Comparison of ENCODE assay signal across 14 cellular contexts in genomic region chr10:71755179-71755879, GRCh38. TPM values are rescaled to one million over a fixed set of nuclear protein-coding genes. Genes with fewer than 3 reads are reported as not detected.
DNase-seq lines count a peak whose midpoint lies in the region; ATAC-seq and TF ChIP-seq lines count a peak whose summit lies in the region.
"Had no signal": no experiment of that assay in that cellular context is flagged by ENCODE, and none has a peak within 500 bp of the region (broad histone marks: within the 10 kb centered on the region; RNA-seq: fewer than 3 reads in every experiment).

No MANE protein-coding gene starts in this region.

- no peak overlapping the region for H3K4me3 Mint-ChIP-seq in activated naive CD8-positive, alpha-beta T cell treated with anti-CD3 and anti-CD28 coated beads, Interleukin-2, amount 10 ng/mL, durations not matched to agents 7 days and 5 days

- peaks cover 41% of the 10 kb centered on the region for H3K36me3 Mint-ChIP-seq in activated naive CD8-positive, alpha-beta T cell treated with anti-CD3 and anti-CD28 coated beads, Interleukin-2, amount 10 ng/mL, durations not matched to agents 7 days and 5 days

- H3K4me3 ChIP-seq in heart left ventricle: no peak overlapping the region
- no peak overlapping the region for H3K4me3 ChIP-seq in mucosa of rectum (ENCODE audit: low read length in 2 of 2)
- H3K4me3 ChIP-seq in upper lobe of right lung: no peak overlapping the region

- H3K9me3 ChIP-seq in heart left ventricle: no peaks in the 10 kb centered on the region
- no peaks in the 10 kb centered on the region for H3K9me3 ChIP-seq in mucosa of rectum (ENCODE audit: control insufficient read depth in 2 of 2, low read length in 2 of 2)
- H3K9me3 ChIP-seq in upper lobe of right lung: no peaks in the 10 kb centered on the region

- H3K4me1 ChIP-seq in heart left ventricle (peaks cover 3 to 92% (median 27%) of the 10 kb centered on the region in 12 donors), mucosa of rectum (ENCODE audit: control insufficient read depth in 2 of 2, insufficient read depth in 2 of 2, low read length in 2 of 2) (peaks cover 34 to 36% of the 10 kb centered on the region in 2 donors), upper lobe of right lung (peaks cover 78% of the 10 kb centered on the region)

- intact Hi-C loops in heart left ventricle (cut with DNase I): no loop called here
- intact Hi-C loops in left cardiac atrium (cut with DNase I): no loop called here
- intact Hi-C loops in upper lobe of right lung (cut with DNase I): no loop called here

- DNase-seq in heart left ventricle (peak in 1 of 5 donors; percentile 42), left cardiac atrium (no peak), upper lobe of right lung (no peak), C1 segment of cervical spinal cord (lab: John Stamatoyannopoulos, UW) (no peak), nucleus accumbens (lab: John Stamatoyannopoulos, UW) (no peak), Kasumi-1 (lab: John Stamatoyannopoulos, UW) (no peak)
- no peak for DNase-seq in activated naive CD8-positive, alpha-beta T cell treated with anti-CD3 and anti-CD28 coated beads, Interleukin-2, amount 10 ng/mL, durations not matched to agents 7 days and 5 days
- DNase-seq: cerebellar nuclear complex, DMS79, mammary epithelial cell, NCI-H748 treated with DMSO at 0.1 percent for 48 hours, occipital lobe had no signal

- H3K27ac ChIP-seq in heart left ventricle (peak overlapping the region in 7 of 12 donors; percentile 3 to 96 (median 13)), mucosa of rectum (ENCODE audit: low read depth in 2 of 2, low read length in 2 of 2) (peak overlapping the region; percentile 10 to 40), upper lobe of right lung (peak overlapping the region; percentile 69)

- WGBS in heart left ventricle, 4 donors: 89 to 92% (median 90%) methylated on average over 15 to 16 of the region's 16 CpGs

- peak overlapping the region; percentile 43 for H3K27ac Mint-ChIP-seq in activated naive CD8-positive, alpha-beta T cell treated with anti-CD3 and anti-CD28 coated beads, Interleukin-2, amount 10 ng/mL, durations not matched to agents 7 days and 5 days

- H3K9ac ChIP-seq in mucosa of rectum (ENCODE audit: low read depth in 1 of 2, low read length in 2 of 2): peak overlapping the region in 1 of 2 donors; percentile 41

- peaks cover 78% of the 10 kb centered on the region for H3K4me1 Mint-ChIP-seq in activated naive CD8-positive, alpha-beta T cell treated with anti-CD3 and anti-CD28 coated beads, Interleukin-2, amount 10 ng/mL, durations not matched to agents 7 days and 5 days

- ATAC-seq in heart left ventricle (no peak), left cardiac atrium (no peak), upper lobe of right lung (no peak)
- ATAC-seq in activated naive CD8-positive, alpha-beta T cell treated with anti-CD3 and anti-CD28 coated beads, Interleukin-2, amount 10 ng/mL, durations not matched to agents 7 days and 5 days (ENCODE audit: low read depth): no peak
- ATAC-seq: esophagus mucosa had no signal

- no peaks in the 10 kb centered on the region for H3K27me3 Mint-ChIP-seq in activated naive CD8-positive, alpha-beta T cell treated with anti-CD3 and anti-CD28 coated beads, Interleukin-2, amount 10 ng/mL, durations not matched to agents 7 days and 5 days

- TF ChIP-seq POLR2A in heart left ventricle (IDR thresholded peaks at IDR 0.05): no peak

- TF ChIP-seq CTCF in heart left ventricle (IDR thresholded peaks at IDR 0.05): no peak
- no peak for TF ChIP-seq CTCF in upper lobe of right lung (IDR thresholded peaks at IDR 0.05)

- POLR2A ChIA-PET in activated naive CD8-positive, alpha-beta T cell treated with anti-CD3 and anti-CD28 coated beads, Interleukin-2, amount 10 ng/mL, durations not matched to agents 7 days and 5 days (lab: Charles Lee): interaction anchor here (1.0 to 14.9 kb wide), 6 partner anchors 9 to 56 kb away, joined by 3 to 341 read pairs (median 14); partner anchors contain the start of gene VSIR

- no peaks in the 10 kb centered on the region for H3K9me3 Mint-ChIP-seq in activated naive CD8-positive, alpha-beta T cell treated with anti-CD3 and anti-CD28 coated beads, Interleukin-2, amount 10 ng/mL, durations not matched to agents 7 days and 5 days

- H3K36me3 ChIP-seq in heart left ventricle: peaks cover 0 to 87% (median 66%) of the 10 kb centered on the region in 9 donors
- H3K36me3 ChIP-seq in mucosa of rectum (ENCODE audit: control insufficient read depth in 2 of 2, insufficient read depth in 2 of 2, low read length in 2 of 2): peaks cover 32% of the 10 kb centered on the region in 2 donors
- H3K36me3 ChIP-seq in upper lobe of right lung: peaks cover 57% of the 10 kb centered on the region

- no peaks in the 10 kb centered on the region for H3K27me3 ChIP-seq in heart left ventricle
- no peaks in the 10 kb centered on the region for H3K27me3 ChIP-seq in mucosa of rectum (ENCODE audit: control insufficient read depth in 2 of 2, insufficient read depth in 2 of 2, low read length in 2 of 2)
- no peaks in the 10 kb centered on the region for H3K27me3 ChIP-seq in upper lobe of right lung

RNA-seq across cellular contexts. Expression of gene VSIR, which starts 18.0 kb away (rescaled TPM):
- total RNA-seq in heart left ventricle (100 to 1,000 TPM in 1 of 9 donors, 10 to 100 TPM in 8; 32.6 to 103 (median 83.2) TPM), left cardiac atrium (10 to 100 TPM; 40.6 to 65.3 TPM), upper lobe of right lung (128 TPM)
- 100 to 1,000 TPM in 1 of 2 donors, 10 to 100 TPM in 1; 56.7 to 181 TPM for polyA plus RNA-seq in heart left ventricle
- 100 to 1,000 TPM; 124 to 125 TPM for total RNA-seq in activated naive CD8-positive, alpha-beta T cell treated with anti-CD3 and anti-CD28 coated beads, Interleukin-2, amount 10 ng/mL, durations not matched to agents 7 days and 5 days

RNA-seq across cellular contexts. Expression of gene C10orf105, which starts 35.8 kb away (rescaled TPM):
- total RNA-seq in heart left ventricle (under 1 TPM in 3 of 9 donors, not detected in 6; 0.05 to 0.57 (median 0.13) TPM), left cardiac atrium (under 1 TPM; 0.27 to 0.47 TPM), upper lobe of right lung (0.52 TPM)
- under 1 TPM; 0.03 to 0.08 TPM for polyA plus RNA-seq in heart left ventricle
- total RNA-seq in activated naive CD8-positive, alpha-beta T cell treated with anti-CD3 and anti-CD28 coated beads, Interleukin-2, amount 10 ng/mL, durations not matched to agents 7 days and 5 days: under 1 TPM; 0.17 to 0.30 TPM
- total RNA-seq: esophagus mucosa had no signal
- polyA plus RNA-seq: mammary epithelial cell had no signal

Comparison
In these comparisons a context has a peak if more than half of its experiments do, and no peak if none do; other contexts are left out.
1. H3K27ac ChIP-seq: peak in every context shown above with its lines; median percentile 69 in upper lobe of right lung; 25 in mucosa of rectum; 13 in heart left ventricle.